Comparison of ENCODE assay signal across 24 cellular contexts in the genomic region with DNA sequence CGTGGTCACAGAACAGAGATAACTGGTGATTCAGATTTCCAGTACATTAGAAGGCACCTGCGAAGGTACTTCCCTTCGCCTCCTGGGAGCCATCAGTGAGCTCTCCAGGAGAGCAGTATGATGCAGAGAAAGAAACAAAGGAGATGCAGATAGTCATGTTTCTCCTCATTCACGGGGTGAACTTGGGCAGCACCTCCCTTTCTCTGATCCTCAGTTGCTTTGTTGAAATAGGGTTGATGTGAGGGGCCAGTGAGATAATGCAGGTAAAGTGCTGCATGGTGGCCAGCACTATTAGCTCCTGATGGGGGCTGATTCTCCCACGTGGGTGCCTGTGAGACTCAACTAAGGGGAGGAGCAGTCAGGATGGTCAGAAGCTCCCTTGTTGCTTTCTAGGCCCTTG.
"Had no signal": no experiment of that assay in that cellular context is flagged by ENCODE, and none has a peak within 500 bp of the region (broad histone marks: within the 10 kb centered on the region; RNA-seq: fewer than 3 reads in every experiment).

No MANE protein-coding gene starts in this region.

- H3K27ac Mint-ChIP-seq: activated CD4-positive, alpha-beta memory T cell treated with anti-CD3 and anti-CD28 coated beads, Interleukin-2, amount 10 ng/mL, durations not matched to agents 7 days and 5 days; activated CD8-positive, alpha-beta memory T cell treated with anti-CD3 and anti-CD28 coated beads, Interleukin-2, amount 10 ng/mL, durations not matched to agents 7 days and 5 days; activated naive CD8-positive, alpha-beta T cell treated with anti-CD3 and anti-CD28 coated beads, Interleukin-2, amount 50 U/mL, for 24 hours; nephron; progenitor cell of endocrine pancreas; stimulated activated memory B cell treated with anti-CD40 and anti-IgM and Interleukin-4, amounts not matched to agents 10 μg/mL and 1 μg/mL and 100 μg/mL, for 72 hours; T-helper 1 cell treated with Interleukin-12 subunit alpha and Interleukin-12 subunit beta and Interleukin-4 antibody, amounts not matched to agents 30 μg/mL and 1 μg/mL, for 36 hours had no signal

- DNase-seq: activated CD4-positive, alpha-beta memory T cell treated with anti-CD3 and anti-CD28 coated beads, Interleukin-2, amount 10 ng/mL, durations not matched to agents 7 days and 5 days; activated CD4-positive, alpha-beta T cell treated with anti-CD3 and anti-CD28 coated beads for 48 hours; activated CD8-positive, alpha-beta memory T cell treated with anti-CD3 and anti-CD28 coated beads, Interleukin-2, amount 10 ng/mL, durations not matched to agents 7 days and 5 days; activated effector memory CD4-positive, alpha-beta T cell treated with anti-CD3 and anti-CD28 coated beads, Interleukin-2, amount 50 U/mL, for 16 hours; activated naive CD4-positive, alpha-beta T cell treated with anti-CD3 and anti-CD28 coated beads, Interleukin-2, amount 50 U/mL, for 16 hours; activated naive CD8-positive, alpha-beta T cell treated with anti-CD3 and anti-CD28 coated beads, Interleukin-2, amount 50 U/mL, for 24 hours; activated T-cell treated with anti-CD3 and anti-CD28 coated beads for 4 hours; body of pancreas; cortex of kidney; heart left ventricle; left ventricle myocardium superior; midbrain; retina; sigmoid colon; stimulated activated CD4-positive, alpha-beta T cell treated with anti-CD3 and anti-CD28 coated beads, Interleukin-15, amount 100 ng/mL, for 24 hours; transverse colon had no signal

- ATAC-seq: activated CD8-positive, alpha-beta memory T cell treated with anti-CD3 and anti-CD28 coated beads, Interleukin-2, amount 10 ng/mL, durations not matched to agents 7 days and 5 days; activated naive CD8-positive, alpha-beta T cell treated with anti-CD3 and anti-CD28 coated beads, Interleukin-2, amount 50 U/mL, for 24 hours; body of pancreas; left ventricle myocardium superior; stimulated activated memory B cell treated with anti-CD40 and anti-IgM and Interleukin-4, amounts not matched to agents 10 μg/mL and 1 μg/mL and 100 μg/mL, for 72 hours had no signal

- H3K4me3 ChIP-seq: body of pancreas, cardiac muscle cell, heart left ventricle, sigmoid colon, smooth muscle cell, transverse colon, vagina had no signal

- H3K4me1 ChIP-seq: body of pancreas, transverse colon, vagina had no signal

- H3K36me3 Mint-ChIP-seq: stimulated activated memory B cell treated with anti-CD40 and anti-IgM and Interleukin-4, amounts not matched to agents 10 μg/mL and 1 μg/mL and 100 μg/mL, for 72 hours had no signal

- H3K4me3 Mint-ChIP-seq: activated CD4-positive, alpha-beta memory T cell treated with anti-CD3 and anti-CD28 coated beads, Interleukin-2, amount 10 ng/mL, durations not matched to agents 7 days and 5 days; activated CD8-positive, alpha-beta memory T cell treated with anti-CD3 and anti-CD28 coated beads, Interleukin-2, amount 10 ng/mL, durations not matched to agents 7 days and 5 days; activated naive CD8-positive, alpha-beta T cell treated with anti-CD3 and anti-CD28 coated beads, Interleukin-2, amount 50 U/mL, for 24 hours; nephron; stimulated activated memory B cell treated with anti-CD40 and anti-IgM and Interleukin-4, amounts not matched to agents 10 μg/mL and 1 μg/mL and 100 μg/mL, for 72 hours; T-helper 1 cell treated with Interleukin-12 subunit alpha and Interleukin-12 subunit beta and Interleukin-4 antibody, amounts not matched to agents 30 μg/mL and 1 μg/mL, for 36 hours had no signal

- H3K4me2 ChIP-seq: smooth muscle cell had no signal

- H3K9me3 Mint-ChIP-seq: activated CD4-positive, alpha-beta memory T cell treated with anti-CD3 and anti-CD28 coated beads, Interleukin-2, amount 10 ng/mL, durations not matched to agents 7 days and 5 days; activated naive CD8-positive, alpha-beta T cell treated with anti-CD3 and anti-CD28 coated beads, Interleukin-2, amount 50 U/mL, for 24 hours; stimulated activated memory B cell treated with anti-CD40 and anti-IgM and Interleukin-4, amounts not matched to agents 10 μg/mL and 1 μg/mL and 100 μg/mL, for 72 hours; T-helper 1 cell treated with Interleukin-12 subunit alpha and Interleukin-12 subunit beta and Interleukin-4 antibody, amounts not matched to agents 30 μg/mL and 1 μg/mL, for 36 hours had no signal

- H3K27me3 ChIP-seq: cardiac muscle cell, heart left ventricle, sigmoid colon, transverse colon, vagina had no signal

- H3K9me3 ChIP-seq: body of pancreas, sigmoid colon, transverse colon, vagina had no signal

- H3K36me3 ChIP-seq: cardiac muscle cell, heart left ventricle, sigmoid colon, transverse colon, vagina had no signal

- H3K27ac ChIP-seq: body of pancreas, cardiac muscle cell, epithelial cell of prostate, heart left ventricle, sigmoid colon, transverse colon, vagina had no signal

- H3K4me1 Mint-ChIP-seq: nephron had no signal
